In genomic region chr11:2390091-2390870, GRCh38 we compare ENCODE assay signal across 1 cellular context.
TF ChIP-seq lines count a peak whose summit lies in the region.

No MANE protein-coding gene starts in this region.

TF ChIP-seq in GM23338, 12 proteins besides CTCF, POLR2A, EP300 and RAD21 (continued from another document):
- no peak for TF ChIP-seq REST (IDR thresholded peaks at IDR 0.05; ENCODE audit: unreplicated experiment)
- no peak for TF ChIP-seq JUNB (IDR thresholded peaks at IDR 0.05; ENCODE audit: unreplicated experiment)
- no peak for TF ChIP-seq ZNF462 (CRISPR knock-in tag; IDR thresholded peaks at IDR 0.05)
- TF ChIP-seq EZH2 (IDR thresholded peaks at IDR 0.05; ENCODE audit: low read depth, unreplicated experiment) = no peak
- no peak for TF ChIP-seq ETS1 (IDR thresholded peaks at IDR 0.05)
- TF ChIP-seq ZNF114 (CRISPR knock-in tag; IDR thresholded peaks at IDR 0.05) = no peak
- TF ChIP-seq STAT1 (IDR thresholded peaks at IDR 0.05; ENCODE audit: unreplicated experiment) = no peak
- no peak for TF ChIP-seq ZNF331 (CRISPR knock-in tag; IDR thresholded peaks at IDR 0.05; ENCODE audit: low read depth)
- no peak for TF ChIP-seq EZH2phosphoT487 (IDR thresholded peaks at IDR 0.05; ENCODE audit: unreplicated experiment)
- TF ChIP-seq POLR2AphosphoS5 (IDR thresholded peaks at IDR 0.05; ENCODE audit: low read depth) = no peak
